Comparison of ENCODE assay signal across 8 cellular contexts in the genomic region with DNA sequence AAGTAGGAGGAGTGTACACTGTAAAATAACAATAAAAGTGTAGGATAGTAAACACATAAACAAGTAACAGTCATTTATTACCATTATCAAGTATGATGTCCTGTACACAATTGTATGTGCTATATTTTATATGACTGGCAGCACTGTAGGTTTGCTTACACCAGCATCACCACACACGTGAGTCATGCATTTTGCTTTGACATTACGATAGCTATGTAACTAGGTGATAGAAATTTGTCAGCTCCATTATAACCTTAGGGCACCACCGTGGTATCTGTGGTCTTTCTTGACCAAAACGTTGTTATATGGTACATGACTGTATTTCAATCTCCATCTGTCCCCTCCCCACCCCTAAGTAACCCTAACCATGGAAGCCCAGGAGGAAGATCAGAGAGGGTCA. TPM values are rescaled to one million over a fixed set of nuclear protein-coding genes. Genes with fewer than 3 reads are reported as not detected.
A peak's percentile ranks its signal among the peaks of the same experiment; 100 is the strongest.
DNase-seq lines count a peak whose midpoint lies in the region; TF ChIP-seq lines count a peak whose summit lies in the region.

No MANE protein-coding gene starts in this region.

- H3K4me1 Mint-ChIP-seq in dendritic cell treated with granulocyte-macrophage colony-stimulating factor and Interleukin-4, amounts not matched to agents 40 ng/mL and 50 ng/mL, for 4 days (ENCODE audit: low read depth) = peaks cover 10% of the 10 kb centered on the region

- H3K4me3 ChIP-seq in NB4 (ENCODE audit: low read depth, low read length) (peak overlapping the region; percentile 80), neuron (ENCODE audit: low read length) (peak overlapping the region; percentile 94)

- DNase-seq in Caki2 (ENCODE audit: low read depth) = peak; percentile 16
- peak; percentile 15 for DNase-seq in NB4 (ENCODE audit: low read depth)
- no peak for DNase-seq in HuH-7 (ENCODE audit: low spot score)
- no peak for DNase-seq in ecto neural progenitor cell (ENCODE audit: low spot score)
- no peak for DNase-seq in stimulated activated CD4-positive, alpha-beta T cell treated with anti-CD3 and anti-CD28 coated beads, Interleukin-12 subunit alpha, Interleukin-12 subunit beta, amount 100 ng/mL, for 4 hours
- no peak for DNase-seq in NCI-H446 treated with DMSO at 0.1 percent for 48 hours (lab: John Stamatoyannopoulos, UW)

- H3K36me3 Mint-ChIP-seq in dendritic cell treated with granulocyte-macrophage colony-stimulating factor and Interleukin-4, amounts not matched to agents 40 ng/mL and 50 ng/mL, for 4 days (ENCODE audit: low read depth) = no peaks in the 10 kb centered on the region

- H3K9me3 ChIP-seq in neuron (ENCODE audit: low read length) = no peaks in the 10 kb centered on the region

- peaks cover 13% of the 10 kb centered on the region for H3K36me3 ChIP-seq in neuron (ENCODE audit: insufficient read depth, low read length)

- no peak for TF ChIP-seq POLR2A in NB4 (IDR thresholded peaks at IDR 0.05; ENCODE audit: extremely low read depth, insufficient read length)

- H3K4me1 ChIP-seq in neuron (ENCODE audit: insufficient read depth, low read length) = peaks cover 6% of the 10 kb centered on the region

- TF ChIP-seq CTCF in NB4 (IDR thresholded peaks at IDR 0.05; ENCODE audit: low read depth, low read length) = no peak

- H3K27me3 ChIP-seq in neuron (ENCODE audit: insufficient read depth, low read length) = peaks cover 6% of the 10 kb centered on the region

- in situ Hi-C loops in Caki2 (cut with HindIII; ENCODE audit: low pct_unique_long_range_greater_than_20kb, low sequenced_read_pairs) = no loop called here

- H3K9me3 Mint-ChIP-seq in dendritic cell treated with granulocyte-macrophage colony-stimulating factor and Interleukin-4, amounts not matched to agents 40 ng/mL and 50 ng/mL, for 4 days = no peaks in the 10 kb centered on the region

- intact Hi-C loops in dendritic cell treated with granulocyte-macrophage colony-stimulating factor and Interleukin-4, amounts not matched to agents 40 ng/mL and 50 ng/mL, for 4 days (cut with micrococcal nuclease) = no loop called here

- no peak overlapping the region for H3K27ac Mint-ChIP-seq in dendritic cell treated with granulocyte-macrophage colony-stimulating factor and Interleukin-4, amounts not matched to agents 40 ng/mL and 50 ng/mL, for 4 days

- H3K27me3 Mint-ChIP-seq in dendritic cell treated with granulocyte-macrophage colony-stimulating factor and Interleukin-4, amounts not matched to agents 40 ng/mL and 50 ng/mL, for 4 days = peaks cover 20% of the 10 kb centered on the region

- H3K4me3 Mint-ChIP-seq in dendritic cell treated with granulocyte-macrophage colony-stimulating factor and Interleukin-4, amounts not matched to agents 40 ng/mL and 50 ng/mL, for 4 days = peak overlapping the region; percentile 71

- no peak overlapping the region for H2AFZ ChIP-seq in neuron (ENCODE audit: low read depth, low read length)

RNA-seq across cellular contexts. Expression of gene DNAL4, which starts 1.1 kb away (rescaled TPM):
- total RNA-seq in Caki2 (2014; rRNA removed; shearing (Covaris generic); ENCODE audit: low replicate concordance) = 48.0 and 49.9 TPM in 2 replicates

RNA-seq across cellular contexts. Expression of gene SUN2, which starts 37.0 kb away (rescaled TPM):
- total RNA-seq in Caki2 (2014; rRNA removed; shearing (Covaris generic); ENCODE audit: low replicate concordance) = 96.0 and 110 TPM in 2 replicates

RNA-seq across cellular contexts. Expression of gene NPTXR, which starts 51.0 kb away (rescaled TPM):
- 6.2 and 6.7 TPM in 2 replicates for total RNA-seq in Caki2 (2014; rRNA removed; shearing (Covaris generic); ENCODE audit: low replicate concordance)

Comparison
In these comparisons a context has a peak if more than half of its experiments do, and no peak if none do; other contexts are left out.
1. DNase-seq: peak in Caki2 (single experiment) and NB4 (single experiment); none in HuH-7 (single experiment), ecto neural progenitor cell (single experiment), stimulated activated CD4-positive, alpha-beta T cell treated with anti-CD3 and anti-CD28 coated beads, Interleukin-12 subunit alpha, Interleukin-12 subunit beta, amount 100 ng/mL, for 4 hours (single experiment) and NCI-H446 treated with DMSO at 0.1 percent for 48 hours (single experiment).